Comparison of ENCODE assay signal across 1 cellular context in genomic region chr14:99644723-99645544, GRCh38.
TF ChIP-seq lines count a peak whose summit lies in the region.

Gene HHIPL1, plus strand, starts transcription at chr14:99645129. Its CDS starts 79 bp downstream, at chr14:99645208.

TF ChIP-seq in HEK293, 187 proteins besides CTCF, POLR2A, EP300 and RAD21 (continued from another document):
- TF ChIP-seq ZNF639 (tag by site-specific recombination; IDR thresholded peaks at IDR 0.05) (no peak), ZNF266 (tag by site-specific recombination; IDR thresholded peaks at IDR 0.05; ENCODE audit: low read depth) (no peak)
